In the genomic region with DNA sequence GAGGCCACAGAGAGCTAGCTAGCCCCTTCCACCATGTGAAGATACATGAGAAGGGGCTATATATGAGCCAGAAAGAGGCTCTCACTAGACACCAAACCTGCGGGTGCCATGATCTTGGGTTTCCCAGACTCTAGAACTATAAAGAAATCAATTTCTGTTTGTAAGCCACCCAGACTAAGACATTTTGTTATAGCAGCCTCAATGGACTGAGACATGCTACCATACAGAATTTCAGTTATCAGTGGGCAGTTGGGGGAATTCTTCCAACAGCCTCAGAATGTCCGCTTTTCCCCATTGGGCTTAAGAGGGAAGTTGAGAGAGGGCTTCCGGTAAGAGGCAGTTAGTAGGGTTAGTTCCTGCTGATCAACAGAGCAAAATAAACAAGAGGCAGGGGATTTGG, we compare ENCODE assay signal across 2 cellular contexts.
TF ChIP-seq lines count a peak whose summit lies in the region.

No MANE protein-coding gene starts in this region.

TF ChIP-seq in HepG2, 621 proteins besides CTCF, POLR2A, EP300 and RAD21:
- TF ChIP-seq, protein P1, sequence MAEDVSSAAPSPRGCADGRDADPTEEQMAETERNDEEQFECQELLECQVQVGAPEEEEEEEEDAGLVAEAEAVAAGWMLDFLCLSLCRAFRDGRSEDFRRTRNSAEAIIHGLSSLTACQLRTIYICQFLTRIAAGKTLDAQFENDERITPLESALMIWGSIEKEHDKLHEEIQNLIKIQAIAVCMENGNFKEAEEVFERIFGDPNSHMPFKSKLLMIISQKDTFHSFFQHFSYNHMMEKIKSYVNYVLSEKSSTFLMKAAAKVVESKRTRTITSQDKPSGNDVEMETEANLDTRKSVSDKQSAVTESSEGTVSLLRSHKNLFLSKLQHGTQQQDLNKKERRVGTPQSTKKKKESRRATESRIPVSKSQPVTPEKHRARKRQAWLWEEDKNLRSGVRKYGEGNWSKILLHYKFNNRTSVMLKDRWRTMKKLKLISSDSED (CRISPR knock-in tag; IDR thresholded peaks at IDR 0.05), result no peak
- TF ChIP-seq ZNF12 (CRISPR knock-in tag; IDR thresholded peaks at IDR 0.05), result peak; percentile 75
TF ChIP-seq in HepG2: peak in this region for 1.

TF ChIP-seq in K562, 482 proteins besides CTCF, POLR2A, EP300 and RAD21:
- peak; percentile 93 for TF ChIP-seq ZNF12 (CRISPR knock-in tag; IDR thresholded peaks at IDR 0.05)
- TF ChIP-seq SMC3 (conservative IDR thresholded peaks at IDR 0.05; ENCODE audit: insufficient read depth, low read depth, low read length), result no peak
